Comparison of ENCODE assay signal across 15 cellular contexts in genomic region chr18:50695431-50696176, GRCh38.
DNase-seq lines count a peak whose midpoint lies in the region; ATAC-seq and TF ChIP-seq lines count a peak whose summit lies in the region.
"Had no signal": no experiment of that assay in that cellular context is flagged by ENCODE, and none has a peak within 500 bp of the region (broad histone marks: within the 10 kb centered on the region; RNA-seq: fewer than 3 reads in every experiment).

No MANE protein-coding gene starts in this region.

- no peak for TF ChIP-seq CTCF in nephron progenitor cell (IDR thresholded peaks at IDR 0.05)

- no peak overlapping the region for H3K4me3 Mint-ChIP-seq in nephron progenitor cell

- H3K27ac Mint-ChIP-seq in nephron progenitor cell, result peak overlapping the region; percentile 29

- ATAC-seq in HG02678 (IDR thresholded peaks at IDR 0.05; ENCODE audit: unreplicated experiment) (no peak), SK-N-SH treated with all-trans-retinoic acid at 6 μM for 48 hours (no peak), GM18868 (IDR thresholded peaks at IDR 0.05; ENCODE audit: unreplicated experiment) (no peak)

- H3K36me3 Mint-ChIP-seq in nephron progenitor cell (ENCODE audit: low read depth), result no peaks in the 10 kb centered on the region

- peaks cover 39% of the 10 kb centered on the region for H3K4me1 Mint-ChIP-seq in nephron progenitor cell

- intact Hi-C loops in head of caudate nucleus (cut with DNase I), result no loop called here

- H3K9me3 Mint-ChIP-seq in nephron progenitor cell, result no peaks in the 10 kb centered on the region

- DNase-seq in NCI-H1417 (lab: John Stamatoyannopoulos, UW), result peak in 2 of 3 experiments; percentile 46 to 70
- no peak for DNase-seq in NCI-H1417 treated with DMSO at 0.1 percent for 48 hours (lab: John Stamatoyannopoulos, UW)
- DNase-seq in NCI-H69 (lab: John Stamatoyannopoulos, UW), result peak; percentile 58
- peak in 38 of 42 donors; percentile 30 to 85 (median 58) for DNase-seq in head of caudate nucleus
- no peak for DNase-seq in nephron progenitor cell
- DNase-seq: EL, MM.1S, NCI-H1105, NCI-H187 treated with DMSO at 0.1 percent for 48 hours, NCI-H446 treated with DMSO at 0.1 percent for 48 hours, OCI-M1, RPMI8226 had no signal

- no peaks in the 10 kb centered on the region for H3K27me3 Mint-ChIP-seq in nephron progenitor cell (ENCODE audit: low read depth, poor library complexity)

TF ChIP-seq in SK-N-SH treated with all-trans-retinoic acid at 6 μM for 48 hours, 23 proteins besides CTCF, POLR2A, EP300 and RAD21:
- TF ChIP-seq GLIS3 (CRISPR knock-in tag; IDR thresholded peaks at IDR 0.05), result no peak
- TF ChIP-seq BACH2 (CRISPR knock-in tag; IDR thresholded peaks at IDR 0.05; ENCODE audit: borderline replicate concordance), result no peak
- TF ChIP-seq ESRRG (CRISPR knock-in tag; IDR thresholded peaks at IDR 0.05), result no peak
- TF ChIP-seq OSR1 (CRISPR knock-in tag; IDR thresholded peaks at IDR 0.05), result no peak
- TF ChIP-seq ZNF70 (CRISPR knock-in tag; IDR thresholded peaks at IDR 0.05), result no peak
- no peak for TF ChIP-seq SNAI2 (CRISPR knock-in tag; IDR thresholded peaks at IDR 0.05)
- no peak for TF ChIP-seq ZFP30 (CRISPR knock-in tag; IDR thresholded peaks at IDR 0.05)
- TF ChIP-seq POU6F1 (CRISPR knock-in tag; IDR thresholded peaks at IDR 0.05; ENCODE audit: borderline replicate concordance, low read depth), result no peak
- TF ChIP-seq ZFP3 (CRISPR knock-in tag; IDR thresholded peaks at IDR 0.05), result no peak
- no peak for TF ChIP-seq TSHZ2 (CRISPR knock-in tag; IDR thresholded peaks at IDR 0.05)
- TF ChIP-seq ZNF565 (CRISPR knock-in tag; conservative IDR thresholded peaks at IDR 0.05; ENCODE audit: low read depth), result no peak
TF ChIP-seq in SK-N-SH treated with all-trans-retinoic acid at 6 μM for 48 hours: peak in this region for 0.

Comparison
In these comparisons a context has a peak if more than half of its experiments do, and no peak if none do; other contexts are left out.
1. DNase-seq: peak in NCI-H1417 (2 of 3), NCI-H69 (single experiment) and head of caudate nucleus (38 of 42); none in NCI-H1417 treated with DMSO at 0.1 percent for 48 hours (single experiment) and nephron progenitor cell (single experiment).